In the genomic region with DNA sequence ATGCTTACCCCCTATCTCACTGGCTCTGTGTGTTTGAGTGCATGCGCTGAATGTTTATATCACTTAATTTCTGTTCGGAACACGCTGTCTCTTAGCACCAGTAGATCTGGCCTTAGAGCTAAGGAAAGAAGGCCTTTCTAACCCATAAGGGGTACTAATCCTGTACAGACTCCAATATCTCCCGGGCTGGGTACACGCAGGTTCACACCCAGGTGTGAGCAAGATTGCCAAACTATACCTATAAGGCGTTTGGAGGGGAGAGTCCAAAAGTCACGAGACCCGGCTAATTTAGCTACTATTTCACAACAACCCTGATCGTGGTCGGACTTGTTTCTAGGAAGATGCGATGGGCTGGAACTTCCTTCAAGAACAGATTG, we compare ENCODE assay signal across 8 cellular contexts. TPM values are rescaled to one million over a fixed set of nuclear protein-coding genes. Genes with fewer than 3 reads are reported as not detected.
DNase-seq lines count a peak whose midpoint lies in the region; ATAC-seq and TF ChIP-seq lines count a peak whose summit lies in the region.

No MANE protein-coding gene starts in this region.

- TF ChIP-seq CTCF in 22Rv1 (IDR thresholded peaks at IDR 0.05) (no peak), Panc1 (IDR thresholded peaks at IDR 0.05) (no peak), sigmoid colon (IDR thresholded peaks at IDR 0.05) (no peak)

- ATAC-seq in GM21381 (IDR thresholded peaks at IDR 0.05; ENCODE audit: unreplicated experiment), result peak; percentile 0
- ATAC-seq in Panc1, result peak; percentile 3; the same call in 1 of the 2 replicates
- no peak for ATAC-seq in HG03565 (IDR thresholded peaks at IDR 0.05; ENCODE audit: unreplicated experiment)

- 19 to 22% methylated on average over 11 of the region's 11 CpGs for WGBS in sigmoid colon, 2 donors

- intact Hi-C loops in Panc1 (cut with micrococcal nuclease; ENCODE audit: unreplicated experiment) (no loop called here), sigmoid colon (cut with DNase I) (no loop called here)

- CTCF ChIA-PET in Panc1 (lab: Charles Lee), result no interaction called here

- H3K9me3 ChIP-seq in Panc1 (ENCODE audit: control insufficient read depth, insufficient read depth, low read depth, low read length), result no peaks in the 10 kb centered on the region
- no peaks in the 10 kb centered on the region for H3K9me3 ChIP-seq in sigmoid colon

- POLR2A ChIA-PET in Panc1 (lab: Charles Lee), result no interaction called here

- in situ Hi-C loops in Panc1 (cut with HindIII; ENCODE audit: low pct_unique_long_range_greater_than_20kb, low sequenced_read_pairs), result no loop called here

- peaks cover 4% of the 10 kb centered on the region; the same call in 1 of the 2 replicates for H3K36me3 ChIP-seq in Panc1 (ENCODE audit: control insufficient read depth, insufficient read depth, low read length)
- no peaks in the 10 kb centered on the region for H3K36me3 ChIP-seq in sigmoid colon

- H3K4me3 ChIP-seq in Panc1 (ENCODE audit: low read depth in 2 of 2, low read length in 2 of 2) (peak overlapping the region; percentile 71 to 81), sigmoid colon (peak overlapping the region; percentile 89 to 97 (median 94))

- TSS peak; percentile 69 for BruUV-seq in Panc1 (replicated peaks; lab: Mats Ljungman, UMichigan)

- TF ChIP-seq EP300 in sigmoid colon (IDR thresholded peaks at IDR 0.05), result no peak

- DNase-seq in Panc1 (ENCODE audit: low read depth, low spot score) (no peak), fibroblast of gingiva (ENCODE audit: low read depth) (peak; percentile 74), sigmoid colon (no peak), DMS 273 (lab: John Stamatoyannopoulos, UW; ENCODE audit: unreplicated experiment) (no peak)
- DNase-seq in stimulated activated CD4-positive, alpha-beta T cell treated with anti-CD3 and anti-CD28 coated beads, Interleukin-4, amount 100 ng/mL, for 1 hour, result no peak

- peak overlapping the region; percentile 86 for H3K27ac ChIP-seq in 22Rv1
- H3K27ac ChIP-seq in Panc1 (ENCODE audit: low read length), result peak overlapping the region; percentile 86
- peak overlapping the region; percentile 85 to 90 (median 89) for H3K27ac ChIP-seq in sigmoid colon

- H3K4me1 ChIP-seq in Panc1 (ENCODE audit: control insufficient read depth, insufficient read depth, low read length) (no peaks in the 10 kb centered on the region; the same call in 1 of the 2 replicates), sigmoid colon (peaks cover 0 to 17% (median 9%) of the 10 kb centered on the region in 4 donors)

- no peak for TF ChIP-seq POLR2A in sigmoid colon (IDR thresholded peaks at IDR 0.05)

- H3K27me3 ChIP-seq in Panc1 (ENCODE audit: control insufficient read depth, insufficient read depth, low read length) (no peaks in the 10 kb centered on the region), sigmoid colon (peaks cover 0 to 4% (median 0%) of the 10 kb centered on the region in 3 donors)

RNA-seq across cellular contexts. Expression of gene PDSS1, which starts 0.7 kb away (rescaled TPM):
- 7.1 TPM for total RNA-seq in Panc1 (2021; ENCODE audit: unreplicated experiment)
- polyA plus RNA-seq in Panc1 (2012; ENCODE audit: insufficient read length), result 3.3 TPM
- 1 to 10 TPM; 2.4 to 4.7 (median 3.0) TPM for total RNA-seq in sigmoid colon
- 10 to 100 TPM; 25.2 to 31.7 (median 25.2) TPM for polyA plus RNA-seq in sigmoid colon
